Comparison of ENCODE assay signal across 21 cellular contexts in the genomic region with DNA sequence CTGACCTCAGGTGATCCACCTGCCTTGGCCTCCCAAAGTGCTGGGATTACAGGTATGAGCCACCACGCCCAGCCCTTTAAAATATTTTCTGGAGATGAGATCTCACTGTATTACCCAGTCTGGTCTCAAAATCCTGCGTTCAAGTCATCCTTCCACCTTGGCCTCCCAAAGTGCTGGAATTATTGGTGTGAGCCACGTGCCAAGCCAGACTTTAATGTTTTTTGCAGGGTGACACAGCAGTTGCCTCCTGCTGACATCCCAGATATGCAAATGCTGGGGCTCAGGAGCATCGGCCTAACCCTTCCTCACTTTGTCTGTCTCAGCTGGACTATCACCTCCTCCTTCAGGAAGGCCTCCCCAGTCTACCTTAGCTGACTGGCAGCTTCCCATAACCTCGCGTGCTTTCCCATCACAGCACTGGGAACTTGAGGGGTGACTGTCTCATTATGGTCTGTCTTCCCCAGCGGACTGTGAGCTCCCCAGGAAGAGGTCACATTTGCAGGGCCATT. TPM values are rescaled to one million over a fixed set of nuclear protein-coding genes. Genes with fewer than 3 reads are reported as not detected.
A peak's percentile ranks its signal among the peaks of the same experiment; 100 is the strongest.
DNase-seq lines count a peak whose midpoint lies in the region; ATAC-seq and TF ChIP-seq lines count a peak whose summit lies in the region.
"Had no signal": no experiment of that assay in that cellular context is flagged by ENCODE, and none has a peak within 500 bp of the region (broad histone marks: within the 10 kb centered on the region; RNA-seq: fewer than 3 reads in every experiment).

No MANE protein-coding gene starts in this region.

- POLR2A ChIA-PET in PC-3 (lab: Charles Lee; ENCODE audit: unreplicated experiment) = no interaction called here

- H3K14ac ChIP-seq in trophoblast cell (ENCODE audit: low read length) = peak overlapping the region; percentile 38

- H3K79me1 ChIP-seq in trophoblast cell (ENCODE audit: low read length) = peaks cover 63% of the 10 kb centered on the region

- 43% methylated on average over 7 of the region's 7 CpGs for WGBS in HUES64
- WGBS in esophagus, 2 donors = 85 to 87% methylated on average over 7 of the region's 7 CpGs
- WGBS in trophoblast cell (ENCODE audit: extremely low coverage, insufficient coverage, insufficient read length) = no CpG with 5 or more reads among the region's 7 CpGs

- H4K12ac ChIP-seq in trophoblast cell (ENCODE audit: low read depth, low read length) = no peak overlapping the region

- no peaks in the 10 kb centered on the region for H4K20me1 ChIP-seq in PC-3 (ENCODE audit: low read length)

- H3K4ac ChIP-seq in trophoblast cell (ENCODE audit: low read depth, low read length) = peak overlapping the region; percentile 5

- ATAC-seq in PC-3 = no peak
- ATAC-seq: effector memory CD8-positive, alpha-beta T cell; naive thymus-derived CD8-positive, alpha-beta T cell had no signal

- intact Hi-C loops in posterior cingulate gyrus (cut with DNase I) (no loop called here), PC-3 (cut with micrococcal nuclease) (loop anchor here (10.0 kb wide), 1 partner anchor 1824 kb away; no protein-coding TSS in a partner anchor)

- H3K27me3 ChIP-seq in HUES64 (ENCODE audit: insufficient read depth, low read length) (peaks cover 4% of the 10 kb centered on the region), esophagus (ENCODE audit: control insufficient read depth in 1 of 2, insufficient read depth in 2 of 2, low read length in 2 of 2) (no peaks in the 10 kb centered on the region), trophoblast cell (ENCODE audit: insufficient read depth, low read length) (no peaks in the 10 kb centered on the region), PC-3 (ENCODE audit: low read length) (no peaks in the 10 kb centered on the region)
- H3K27me3 ChIP-seq: MG63 had no signal

- H3K4me2 ChIP-seq in trophoblast cell (ENCODE audit: low read length) (no peak overlapping the region), PC-3 (ENCODE audit: low read length) (no peak overlapping the region)

- peak overlapping the region; percentile 78 for H3K27ac ChIP-seq in HUES64 (ENCODE audit: low read depth, low read length)
- H3K27ac ChIP-seq in esophagus (ENCODE audit: low read depth in 2 of 2, low read length in 1 of 2) = peak overlapping the region; percentile 68 to 91
- H3K27ac ChIP-seq in trophoblast cell (ENCODE audit: low read depth, low read length) = peak overlapping the region; percentile 5
- no peak overlapping the region for H3K27ac ChIP-seq in PC-3 (ENCODE audit: low read length)
- H3K27ac ChIP-seq: prostate gland had no signal

- peak overlapping the region; percentile 70 for H2AK5ac ChIP-seq in trophoblast cell (ENCODE audit: low read length)

- H3K9me3 ChIP-seq in HUES64 (ENCODE audit: insufficient read depth, low read depth, low read length) (no peaks in the 10 kb centered on the region), esophagus (ENCODE audit: control insufficient read depth in 2 of 2, insufficient read depth in 1 of 2, low read depth in 1 of 2, low read length in 1 of 2) (no peaks in the 10 kb centered on the region), trophoblast cell (ENCODE audit: insufficient read depth, low read depth, low read length) (peaks cover 3% of the 10 kb centered on the region), PC-3 (ENCODE audit: low read length) (no peaks in the 10 kb centered on the region)
- H3K9me3 ChIP-seq: MG63, prostate gland had no signal

- H3K23ac ChIP-seq in trophoblast cell (ENCODE audit: low read length) = no peak overlapping the region

- no peaks in the 10 kb centered on the region for H3F3A ChIP-seq in PC-3 (ENCODE audit: low read length, unreplicated experiment)

- H3K79me2 ChIP-seq in trophoblast cell (ENCODE audit: control insufficient read depth, insufficient read depth, low read length, poor library complexity) (peaks cover 11% of the 10 kb centered on the region), PC-3 (ENCODE audit: low read length) (peaks cover 13% of the 10 kb centered on the region)

- DNase-seq in Daoy (ENCODE audit: low read depth) (peak; percentile 38), trophoblast cell (peak in 1 of 2 donors; percentile 38), posterior cingulate gyrus (no peak), PC-3 (no peak), NCI-H510A treated with DMSO at 0.1 percent for 48 hours (lab: John Stamatoyannopoulos, UW) (no peak)
- DNase-seq: amniotic stem cell; effector memory CD8-positive, alpha-beta T cell; MG63; naive thymus-derived CD8-positive, alpha-beta T cell; NCI-H1694 treated with DMSO at 0.1 percent for 48 hours; NCI-H446; SHP77 treated with DMSO at 0.1 percent for 48 hours; stimulated activated naive CD4-positive, alpha-beta T cell treated with Interleukin-2 at 50 U/mL for 16 hours; T-helper 2 cell had no signal

- TF ChIP-seq CTCF in PC-3 (conservative IDR thresholded peaks at IDR 0.05; ENCODE audit: low read depth, low read length) = no peak

- peak overlapping the region; percentile 62 for H4K91ac ChIP-seq in trophoblast cell (ENCODE audit: low read depth, low read length)

- no peaks in the 10 kb centered on the region for H3K9me2 ChIP-seq in PC-3 (replicated peaks; ENCODE audit: low read length)

- peak overlapping the region; percentile 65 for H2BK120ac ChIP-seq in trophoblast cell (ENCODE audit: insufficient read depth, low read length, poor library complexity)

- peak overlapping the region; percentile 34 for H4K8ac ChIP-seq in trophoblast cell (ENCODE audit: low read depth, low read length)

- H3K4me3 ChIP-seq in HUES64 (ENCODE audit: low read length) (no peak overlapping the region), esophagus (ENCODE audit: low read depth in 1 of 2, low read length in 2 of 2) (no peak overlapping the region), trophoblast cell (ENCODE audit: low read depth, low read length) (no peak overlapping the region), PC-3 (ENCODE audit: low read length) (no peak overlapping the region)
- H3K4me3 ChIP-seq: lung, MG63, prostate gland had no signal

- CTCF ChIA-PET in PC-3 (lab: Charles Lee) = interaction anchor here (0.6 to 1.1 kb wide), 2 partner anchors 18 to 22 kb away, joined by 4 to 8 read pairs; no protein-coding TSS in a partner anchor

- BruUV-seq in PC-3 (replicated peaks; lab: Mats Ljungman, UMichigan) = no TSS peak

- no peak overlapping the region for H3K9ac ChIP-seq in HUES64 (ENCODE audit: low read depth, low read length)
- H3K9ac ChIP-seq in trophoblast cell (ENCODE audit: low read length) = no peak overlapping the region
- no peak overlapping the region for H3K9ac ChIP-seq in PC-3 (ENCODE audit: low read length)

- H2AFZ ChIP-seq in trophoblast cell (ENCODE audit: insufficient read depth, low read length, poor library complexity) = peak overlapping the region; percentile 3
- no peak overlapping the region for H2AFZ ChIP-seq in PC-3 (ENCODE audit: low read length)

- no peaks in the 10 kb centered on the region for H3K36me3 ChIP-seq in HUES64 (ENCODE audit: insufficient read depth, low read length)
- H3K36me3 ChIP-seq in esophagus (ENCODE audit: control insufficient read depth in 2 of 2, insufficient read depth in 2 of 2, low read length in 1 of 2) = no peaks in the 10 kb centered on the region
- no peaks in the 10 kb centered on the region for H3K36me3 ChIP-seq in trophoblast cell (ENCODE audit: control insufficient read depth in 1 of 2, insufficient read depth in 2 of 2, low read length in 2 of 2)
- H3K36me3 ChIP-seq in PC-3 (ENCODE audit: low read depth, low read length) = no peaks in the 10 kb centered on the region
- H3K36me3 ChIP-seq: MG63, prostate gland had no signal

- H3K4me1 ChIP-seq in HUES64 (ENCODE audit: insufficient read depth, low read length) (peaks cover 24% of the 10 kb centered on the region), esophagus (ENCODE audit: control insufficient read depth in 2 of 2, insufficient read depth in 2 of 2, low read length in 1 of 2) (peaks cover 3 to 20% of the 10 kb centered on the region in 2 donors), trophoblast cell (ENCODE audit: control insufficient read depth in 1 of 2, insufficient read depth in 2 of 2, low read length in 2 of 2) (peaks cover 28 to 41% of the 10 kb centered on the region in 2 experiments), PC-3 (ENCODE audit: insufficient read depth, low read length) (peaks cover 45% of the 10 kb centered on the region)
- H3K4me1 ChIP-seq: prostate gland had no signal

- peak overlapping the region; percentile 20 for H3K18ac ChIP-seq in trophoblast cell (ENCODE audit: low read length)

- H2BK12ac ChIP-seq in trophoblast cell (ENCODE audit: low read length) = peak overlapping the region; percentile 98

- H2BK5ac ChIP-seq in trophoblast cell (ENCODE audit: low read depth, low read length, poor library complexity) = peak overlapping the region; percentile 39

RNA-seq across cellular contexts. Expression of gene ID1, which starts 14.3 kb away (rescaled TPM):
- 327 and 411 TPM in 2 replicates for total RNA-seq in Daoy (2014; rRNA removed; shearing (Covaris generic))
- 115 TPM for polyA plus RNA-seq in HUES64 (2013, experiment 1 of 2)
- polyA plus RNA-seq in HUES64 (2013, experiment 2 of 2) = 95.7 TPM
- polyA plus RNA-seq in esophagus = 100 to 1,000 TPM; 158 to 489 TPM
- 992 and 1,052 TPM in 2 replicates for polyA plus RNA-seq in trophoblast cell (2013)
- 774 and 872 TPM in 2 replicates for total RNA-seq in PC-3 (2014; rRNA removed)

RNA-seq across cellular contexts. Expression of gene COX4I2, which starts 46.9 kb away (rescaled TPM):
- not detected in 2 replicates for total RNA-seq in Daoy (2014; rRNA removed; shearing (Covaris generic))
- polyA plus RNA-seq in HUES64 (2013, experiment 1 of 2) = not detected
- polyA plus RNA-seq in HUES64 (2013, experiment 2 of 2) = not detected
- 1 to 10 TPM; 2.6 to 3.8 TPM for polyA plus RNA-seq in esophagus
- 1.7 TPM in 2 replicates for polyA plus RNA-seq in trophoblast cell (2013)
- not detected in 2 replicates for total RNA-seq in PC-3 (2014; rRNA removed)
- total RNA-seq: activated CD8-positive, alpha-beta memory T cell treated with anti-CD3 and anti-CD28 coated beads for 36 hours; cerebellum; G401; naive thymus-derived CD8-positive, alpha-beta T cell had no signal
- polyA plus RNA-seq: naive thymus-derived CD8-positive, alpha-beta T cell had no signal
